ENCODE assay signal across 8 cellular contexts in genomic region chr19:41135390-41136384, GRCh38. TPM values are rescaled to one million over a fixed set of nuclear protein-coding genes. Genes with fewer than 3 reads are reported as not detected.
DNase-seq lines count a peak whose midpoint lies in the region; ATAC-seq, FAIRE-seq and TF ChIP-seq lines count a peak whose summit lies in the region.
"Not testable (repeated sequence)": the region's sequence is repeated elsewhere in the genome, so short reads cannot be mapped to it uniquely, and the experiment has no call there.

No MANE protein-coding gene starts in this region.

- not testable (repeated sequence) for H3K36me3 ChIP-seq in Peyer's patch; skeletal muscle satellite cell (ENCODE audit: insufficient read depth, low read length)

- H3K36me3 Mint-ChIP-seq in activated T-helper 1 cell treated with anti-CD3 and anti-CD28 coated beads, Interleukin-12 subunit alpha, Interleukin-12 subunit beta, Interleukin-2, Interleukin-4 antibody, amounts not matched to agents 30 ng/mL and 10 ng/mL and 1 ng/mL, durations not matched to agents 14 hours and 24 hours and 36 hours (ENCODE audit: low read depth); type B pancreatic cell: not testable (repeated sequence)

- peak overlapping the region; percentile 71 for H3K4me2 ChIP-seq in skeletal muscle satellite cell (ENCODE audit: low read length)

- H3K9me3 Mint-ChIP-seq in activated T-helper 1 cell treated with anti-CD3 and anti-CD28 coated beads, Interleukin-12 subunit alpha, Interleukin-12 subunit beta, Interleukin-2, Interleukin-4 antibody, amounts not matched to agents 30 ng/mL and 10 ng/mL and 1 ng/mL, durations not matched to agents 14 hours and 24 hours and 36 hours; type B pancreatic cell: not testable (repeated sequence)

- not testable (repeated sequence) for TF ChIP-seq POLR2A in Peyer's patch (IDR thresholded peaks at IDR 0.05)

- peak; percentile 92 for FAIRE-seq in GM18507 (lab: Jason Lieb, UNC)

- not testable (repeated sequence) for H3K9ac ChIP-seq in skeletal muscle satellite cell (ENCODE audit: low read depth, low read length)

- peak overlapping the region; percentile 87 for H3K4me3 Mint-ChIP-seq in activated T-helper 1 cell treated with anti-CD3 and anti-CD28 coated beads, Interleukin-12 subunit alpha, Interleukin-12 subunit beta, Interleukin-2, Interleukin-4 antibody, amounts not matched to agents 30 ng/mL and 10 ng/mL and 1 ng/mL, durations not matched to agents 14 hours and 24 hours and 36 hours
- peak overlapping the region; percentile 90 for H3K4me3 Mint-ChIP-seq in type B pancreatic cell

- H3K4me1 Mint-ChIP-seq in activated T-helper 1 cell treated with anti-CD3 and anti-CD28 coated beads, Interleukin-12 subunit alpha, Interleukin-12 subunit beta, Interleukin-2, Interleukin-4 antibody, amounts not matched to agents 30 ng/mL and 10 ng/mL and 1 ng/mL, durations not matched to agents 14 hours and 24 hours and 36 hours (ENCODE audit: low read depth); type B pancreatic cell (ENCODE audit: unreplicated experiment): not testable (repeated sequence)

- not testable (repeated sequence) for H3K4me1 ChIP-seq in Peyer's patch; skeletal muscle satellite cell (ENCODE audit: control insufficient read depth, insufficient read depth, low read length)

- intact Hi-C loops in activated T-helper 1 cell treated with anti-CD3 and anti-CD28 coated beads, Interleukin-12 subunit alpha, Interleukin-12 subunit beta, Interleukin-2, Interleukin-4 antibody, amounts not matched to agents 30 ng/mL and 10 ng/mL and 1 ng/mL, durations not matched to agents 14 hours and 24 hours and 36 hours (cut with micrococcal nuclease); left cardiac atrium (cut with DNase I): not testable (repeated sequence)

- peak; percentile 97 to 99 for ATAC-seq in left cardiac atrium

- H3K27me3 Mint-ChIP-seq in activated T-helper 1 cell treated with anti-CD3 and anti-CD28 coated beads, Interleukin-12 subunit alpha, Interleukin-12 subunit beta, Interleukin-2, Interleukin-4 antibody, amounts not matched to agents 30 ng/mL and 10 ng/mL and 1 ng/mL, durations not matched to agents 14 hours and 24 hours and 36 hours (ENCODE audit: insufficient read depth), result peaks cover 28% of the 10 kb centered on the region
- peaks cover 32% of the 10 kb centered on the region for H3K27me3 Mint-ChIP-seq in type B pancreatic cell

- H3K27me3 ChIP-seq in Peyer's patch, result not testable (repeated sequence)
- H3K27me3 ChIP-seq in skeletal muscle satellite cell (ENCODE audit: control insufficient read depth, insufficient read depth, low read length), result peaks cover 22% of the 10 kb centered on the region

- H3K27ac ChIP-seq in Peyer's patch, result peak overlapping the region; percentile 14 to 76 (median 48)

- peak overlapping the region; percentile 18 to 61 (median 44) for H3K4me3 ChIP-seq in Peyer's patch
- peak overlapping the region; percentile 64 for H3K4me3 ChIP-seq in skeletal muscle satellite cell (ENCODE audit: low read length)

- not testable (repeated sequence) for H3K9me3 ChIP-seq in Peyer's patch; skeletal muscle satellite cell (replicated peaks; ENCODE audit: low read length)

- H3K27ac Mint-ChIP-seq in activated T-helper 1 cell treated with anti-CD3 and anti-CD28 coated beads, Interleukin-12 subunit alpha, Interleukin-12 subunit beta, Interleukin-2, Interleukin-4 antibody, amounts not matched to agents 30 ng/mL and 10 ng/mL and 1 ng/mL, durations not matched to agents 14 hours and 24 hours and 36 hours, result peak overlapping the region; percentile 61
- peak overlapping the region; percentile 86 for H3K27ac Mint-ChIP-seq in type B pancreatic cell

- TF ChIP-seq CTCF in Peyer's patch (IDR thresholded peaks at IDR 0.05) (peak in 2 of 6 experiments; percentile 33 to 37), type B pancreatic cell (conservative IDR thresholded peaks at IDR 0.05) (peak; percentile 34)

- not testable (repeated sequence) for DNase-seq in GM18507 (ENCODE audit: extremely low spot score, insufficient read length, low read depth)
- DNase-seq in Peyer's patch (peak; percentile 45 to 83 (median 62)), dermis blood vessel endothelial cell (peak; percentile 40), left cardiac atrium (peak; percentile 64), midbrain (lab: John Stamatoyannopoulos, UW) (peak; percentile 59), type B pancreatic cell (ENCODE audit: extremely low spot score, unreplicated experiment) (peak; percentile 77)
- peak; percentile 8 for DNase-seq in activated T-helper 1 cell treated with anti-CD3 and anti-CD28 coated beads, Interleukin-12 subunit alpha, Interleukin-12 subunit beta, Interleukin-2, Interleukin-4 antibody, amounts not matched to agents 30 ng/mL and 10 ng/mL and 1 ng/mL, durations not matched to agents 14 hours and 24 hours and 36 hours (ENCODE audit: low spot score)

RNA-seq across cellular contexts. Expression of gene CYP2F1, which starts 21.5 kb away (rescaled TPM):
- total RNA-seq in Peyer's patch (not detected), dermis blood vessel endothelial cell (not detected in 2 replicates), left cardiac atrium (not detected), type B pancreatic cell (ENCODE audit: low replicate concordance) (not detected in 2 replicates)
- total RNA-seq in activated T-helper 1 cell treated with anti-CD3 and anti-CD28 coated beads, Interleukin-12 subunit alpha, Interleukin-12 subunit beta, Interleukin-2, Interleukin-4 antibody, amounts not matched to agents 30 ng/mL and 10 ng/mL and 1 ng/mL, durations not matched to agents 14 hours and 24 hours and 36 hours, result not detected in 2 replicates
- not detected in 2 replicates for total RNA-seq in skeletal muscle satellite cell (2012; rRNA removed)

RNA-seq across cellular contexts. Expression of gene CYP2A13, which starts 47.4 kb away (rescaled TPM):
- total RNA-seq in Peyer's patch (not detected), dermis blood vessel endothelial cell (not detected in 2 replicates), left cardiac atrium (not detected), type B pancreatic cell (ENCODE audit: low replicate concordance) (not detected in 2 replicates)
- total RNA-seq in activated T-helper 1 cell treated with anti-CD3 and anti-CD28 coated beads, Interleukin-12 subunit alpha, Interleukin-12 subunit beta, Interleukin-2, Interleukin-4 antibody, amounts not matched to agents 30 ng/mL and 10 ng/mL and 1 ng/mL, durations not matched to agents 14 hours and 24 hours and 36 hours, result not detected in 2 replicates
- total RNA-seq in skeletal muscle satellite cell (2012; rRNA removed), result not detected in 2 replicates

RNA-seq across cellular contexts. Expression of gene CYP2S1, which starts 57.3 kb away (rescaled TPM):
- 100 to 1,000 TPM in 1 of 4 donors, 10 to 100 TPM in 2, 1 to 10 TPM in 1; 4.1 to 147 (median 67.1) TPM for total RNA-seq in Peyer's patch
- 0.60 and 0.73 TPM in 2 replicates for total RNA-seq in activated T-helper 1 cell treated with anti-CD3 and anti-CD28 coated beads, Interleukin-12 subunit alpha, Interleukin-12 subunit beta, Interleukin-2, Interleukin-4 antibody, amounts not matched to agents 30 ng/mL and 10 ng/mL and 1 ng/mL, durations not matched to agents 14 hours and 24 hours and 36 hours
- total RNA-seq in dermis blood vessel endothelial cell, result 0.68 and 0.88 TPM in 2 replicates
- total RNA-seq in left cardiac atrium, result 1 to 10 TPM; 1.1 to 1.3 TPM
- not detected in 2 replicates for total RNA-seq in skeletal muscle satellite cell (2012; rRNA removed)
- 33.1 and 121 TPM in 2 replicates for total RNA-seq in type B pancreatic cell (ENCODE audit: low replicate concordance)
